Comparison of ENCODE assay signal across 1 cellular context in genomic region chr5:6464441-6464840, GRCh38.
TF ChIP-seq lines count a peak whose summit lies in the region.

No MANE protein-coding gene starts in this region.

TF ChIP-seq in SK-N-SH treated with all-trans-retinoic acid at 6 μM for 48 hours, 23 proteins besides CTCF, POLR2A, EP300 and RAD21 (continued from another document):
- TF ChIP-seq ZNF70 (CRISPR knock-in tag; IDR thresholded peaks at IDR 0.05) (no peak), ZFP3 (CRISPR knock-in tag; IDR thresholded peaks at IDR 0.05) (no peak), ZNF8 (CRISPR knock-in tag; IDR thresholded peaks at IDR 0.05) (no peak), ZC3H10 (CRISPR knock-in tag; IDR thresholded peaks at IDR 0.05) (no peak), TSHZ2 (CRISPR knock-in tag; IDR thresholded peaks at IDR 0.05) (no peak), TOX (CRISPR knock-in tag; IDR thresholded peaks at IDR 0.05; ENCODE audit: borderline replicate concordance) (no peak)
- TF ChIP-seq, protein P1, sequence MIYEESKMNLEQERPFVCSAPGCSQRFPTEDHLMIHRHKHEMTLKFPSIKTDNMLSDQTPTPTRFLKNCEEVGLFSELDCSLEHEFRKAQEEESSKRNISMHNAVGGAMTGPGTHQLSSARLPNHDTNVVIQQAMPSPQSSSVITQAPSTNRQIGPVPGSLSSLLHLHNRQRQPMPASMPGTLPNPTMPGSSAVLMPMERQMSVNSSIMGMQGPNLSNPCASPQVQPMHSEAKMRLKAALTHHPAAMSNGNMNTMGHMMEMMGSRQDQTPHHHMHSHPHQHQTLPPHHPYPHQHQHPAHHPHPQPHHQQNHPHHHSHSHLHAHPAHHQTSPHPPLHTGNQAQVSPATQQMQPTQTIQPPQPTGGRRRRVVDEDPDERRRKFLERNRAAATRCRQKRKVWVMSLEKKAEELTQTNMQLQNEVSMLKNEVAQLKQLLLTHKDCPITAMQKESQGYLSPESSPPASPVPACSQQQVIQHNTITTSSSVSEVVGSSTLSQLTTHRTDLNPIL (CRISPR knock-in tag; IDR thresholded peaks at IDR 0.05; ENCODE audit: low read depth): no peak
- TF ChIP-seq, protein P2, sequence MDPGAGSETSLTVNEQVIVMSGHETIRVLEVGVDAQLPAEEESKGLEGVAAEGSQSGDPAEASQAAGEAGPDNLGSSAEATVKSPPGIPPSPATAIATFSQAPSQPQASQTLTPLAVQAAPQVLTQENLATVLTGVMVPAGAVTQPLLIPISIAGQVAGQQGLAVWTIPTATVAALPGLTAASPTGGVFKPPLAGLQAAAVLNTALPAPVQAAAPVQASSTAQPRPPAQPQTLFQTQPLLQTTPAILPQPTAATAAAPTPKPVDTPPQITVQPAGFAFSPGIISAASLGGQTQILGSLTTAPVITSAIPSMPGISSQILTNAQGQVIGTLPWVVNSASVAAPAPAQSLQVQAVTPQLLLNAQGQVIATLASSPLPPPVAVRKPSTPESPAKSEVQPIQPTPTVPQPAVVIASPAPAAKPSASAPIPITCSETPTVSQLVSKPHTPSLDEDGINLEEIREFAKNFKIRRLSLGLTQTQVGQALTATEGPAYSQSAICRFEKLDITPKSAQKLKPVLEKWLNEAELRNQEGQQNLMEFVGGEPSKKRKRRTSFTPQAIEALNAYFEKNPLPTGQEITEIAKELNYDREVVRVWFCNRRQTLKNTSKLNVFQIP (CRISPR knock-in tag; IDR thresholded peaks at IDR 0.05; ENCODE audit: borderline replicate concordance, low read depth): no peak
